Comparison of ENCODE assay signal across 28 cellular contexts in genomic region chr1:39643705-39644104, GRCh38. TPM values are rescaled to one million over a fixed set of nuclear protein-coding genes. Genes with fewer than 3 reads are reported as not detected.
"Had no signal": no experiment of that assay in that cellular context is flagged by ENCODE, and none has a peak within 500 bp of the region (broad histone marks: within the 10 kb centered on the region; RNA-seq: fewer than 3 reads in every experiment).

No MANE protein-coding gene starts in this region.

- DNase-seq: activated CD4-positive, alpha-beta T cell treated with anti-CD3 and anti-CD28 coated beads for 48 hours; activated CD4-positive, alpha-beta T cell treated with anti-CD3 and anti-CD28 coated beads, Interleukin-2, amount 50 U/mL, for 48 hours; activated CD8-positive, alpha-beta memory T cell treated with anti-CD3 and anti-CD28 coated beads for 24 hours; activated effector memory CD4-positive, alpha-beta T cell treated with Interleukin-2 at 50 U/mL for 16 hours; activated naive CD4-positive, alpha-beta T cell treated with anti-CD3 and anti-CD28 coated beads for 36 hours; activated naive CD8-positive, alpha-beta T cell treated with anti-CD3 and anti-CD28 coated beads for 36 hours; adrenal gland; aorta; cerebellar nuclear complex; cortex of kidney; effector memory CD8-positive, alpha-beta T cell; erythroblast; gastrocnemius medialis; glutamatergic neuron; islet precursor cell; naive thymus-derived CD4-positive, alpha-beta T cell; nucleus accumbens; spleen; stimulated activated naive CD4-positive, alpha-beta T cell; T-helper 1 cell; trophoblast cell had no signal

- H3K4me1 ChIP-seq: prostate gland had no signal

- H3K4me3 ChIP-seq: adrenal gland, cardiac muscle cell, gastrocnemius medialis, pancreas, prostate gland, spleen had no signal

- H3K36me3 ChIP-seq: adrenal gland, cardiac muscle cell, gastrocnemius medialis, pancreas, prostate gland, spleen had no signal

- H3K27me3 ChIP-seq: adrenal gland, pancreas had no signal

- H3K9me3 ChIP-seq: adrenal gland, gastrocnemius medialis, pancreas, prostate gland, spleen had no signal

- H3K27ac ChIP-seq: cardiac muscle cell, pancreas, prostate gland, VCaP had no signal

RNA-seq across cellular contexts. Expression of gene NT5C1A, which starts 28.2 kb away (rescaled TPM):
- total RNA-seq: activated naive CD4-positive, alpha-beta T cell treated with anti-CD3 and anti-CD28 coated beads for 36 hours; cardiac muscle cell; mesothelial cell of epicardium; neural crest cell had no signal
- polyA plus RNA-seq: naive thymus-derived CD4-positive, alpha-beta T cell; spleen had no signal

RNA-seq across cellular contexts. Expression of gene HPCAL4, which starts 47.5 kb away (rescaled TPM):
- total RNA-seq: aorta, liver had no signal
- polyA plus RNA-seq: aorta, liver had no signal
